Comparison of ENCODE assay signal across 19 cellular contexts in genomic region chr1:183191833-183192232, GRCh38. TPM values are rescaled to one million over a fixed set of nuclear protein-coding genes. Genes with fewer than 3 reads are reported as not detected.
A peak's percentile ranks its signal among the peaks of the same experiment; 100 is the strongest.
DNase-seq lines count a peak whose midpoint lies in the region; ATAC-seq and TF ChIP-seq lines count a peak whose summit lies in the region.
"Had no signal": no experiment of that assay in that cellular context is flagged by ENCODE, and none has a peak within 500 bp of the region (broad histone marks: within the 10 kb centered on the region; RNA-seq: fewer than 3 reads in every experiment).

No MANE protein-coding gene starts in this region.

- peaks cover 0 to 6% (median 0%) of the 10 kb centered on the region in 3 donors for H3K27me3 ChIP-seq in psoas muscle (ENCODE audit: insufficient read depth in 3 of 3, low read length in 2 of 3)
- H3K27me3 ChIP-seq: gastroesophageal sphincter had no signal

- ATAC-seq in esophagus mucosa: peak; percentile 67
- no peak for ATAC-seq in GM21528 (IDR thresholded peaks at IDR 0.05; ENCODE audit: low FRiP score, unreplicated experiment)
- ATAC-seq in activated naive CD8-positive, alpha-beta T cell treated with anti-CD3 and anti-CD28 coated beads, Interleukin-2, amount 50 U/mL, for 24 hours: no peak
- no peak for ATAC-seq in psoas muscle
- ATAC-seq: activated T-helper 17 cell treated with anti-CD3 and anti-CD28 coated beads, Interleukin-2, amount 50 U/mL, for 72 hours; gastroesophageal sphincter; left colon had no signal

- 38 to 54% (median 53%) methylated on average over 1 of the region's 1 CpG for WGBS in psoas muscle, 3 donors

- H3K4me1 ChIP-seq in psoas muscle: no peaks in the 10 kb centered on the region

- H3K27ac ChIP-seq in psoas muscle: no peak overlapping the region
- H3K27ac ChIP-seq: PC-9, skin epidermis had no signal

- intact Hi-C loops in psoas muscle (cut with DNase I): no loop called here

- H3K4me3 ChIP-seq in retinal pigment epithelial cell (ENCODE audit: low read length): no peak overlapping the region
- H3K4me3 ChIP-seq in psoas muscle: no peak overlapping the region
- H3K4me3 ChIP-seq: gastroesophageal sphincter, PC-9, skin epidermis had no signal

- H3K27me3 Mint-ChIP-seq in activated naive CD8-positive, alpha-beta T cell treated with anti-CD3 and anti-CD28 coated beads, Interleukin-2, amount 50 U/mL, for 24 hours: peaks cover 15% of the 10 kb centered on the region

- no peak overlapping the region for H3K27ac Mint-ChIP-seq in activated naive CD8-positive, alpha-beta T cell treated with anti-CD3 and anti-CD28 coated beads, Interleukin-2, amount 50 U/mL, for 24 hours
- H3K27ac Mint-ChIP-seq: activated CD4-positive, alpha-beta T cell treated with anti-CD3 and anti-CD28 coated beads, Interleukin-2, amount 10 ng/mL, durations not matched to agents 7 days and 5 days; activated T-helper 17 cell treated with anti-CD3 and anti-CD28 coated beads, Interleukin-2, amount 50 U/mL, for 72 hours; nephron progenitor cell had no signal

- peaks cover 12% of the 10 kb centered on the region for H3K4me1 Mint-ChIP-seq in activated naive CD8-positive, alpha-beta T cell treated with anti-CD3 and anti-CD28 coated beads, Interleukin-2, amount 50 U/mL, for 24 hours

- H3K4me3 Mint-ChIP-seq in activated naive CD8-positive, alpha-beta T cell treated with anti-CD3 and anti-CD28 coated beads, Interleukin-2, amount 50 U/mL, for 24 hours: no peak overlapping the region
- H3K4me3 Mint-ChIP-seq: activated CD4-positive, alpha-beta T cell treated with anti-CD3 and anti-CD28 coated beads, Interleukin-2, amount 10 ng/mL, durations not matched to agents 7 days and 5 days; activated T-helper 17 cell treated with anti-CD3 and anti-CD28 coated beads, Interleukin-2, amount 50 U/mL, for 72 hours; nephron progenitor cell had no signal

- TF ChIP-seq CTCF in retinal pigment epithelial cell (conservative IDR thresholded peaks at IDR 0.05; ENCODE audit: low read depth, low read length) (no peak), psoas muscle (IDR thresholded peaks at IDR 0.05) (no peak)

- DNase-seq in ELR (ENCODE audit: low read depth): peak; percentile 93
- DNase-seq in RKO (ENCODE audit: low spot score): peak; percentile 64
- peak; percentile 69 for DNase-seq in retinal pigment epithelial cell (ENCODE audit: low read depth)
- DNase-seq in NCI-H1417 (lab: John Stamatoyannopoulos, UW): no peak
- DNase-seq in activated naive CD8-positive, alpha-beta T cell treated with anti-CD3 and anti-CD28 coated beads, Interleukin-2, amount 50 U/mL, for 24 hours: no peak
- no peak for DNase-seq in psoas muscle
- DNase-seq: activated CD4-positive, alpha-beta T cell treated with anti-CD3 and anti-CD28 coated beads, Interleukin-2, amount 10 ng/mL, durations not matched to agents 7 days and 5 days; COR-L47; left colon; MM.1S; NCI-H345; nephron progenitor cell; T-helper 2 cell had no signal

- no peaks in the 10 kb centered on the region for H3K9me3 Mint-ChIP-seq in activated naive CD8-positive, alpha-beta T cell treated with anti-CD3 and anti-CD28 coated beads, Interleukin-2, amount 50 U/mL, for 24 hours
- H3K9me3 Mint-ChIP-seq: activated CD4-positive, alpha-beta T cell treated with anti-CD3 and anti-CD28 coated beads, Interleukin-2, amount 10 ng/mL, durations not matched to agents 7 days and 5 days; activated T-helper 17 cell treated with anti-CD3 and anti-CD28 coated beads, Interleukin-2, amount 50 U/mL, for 72 hours; nephron progenitor cell had no signal

- H3K36me3 Mint-ChIP-seq in activated naive CD8-positive, alpha-beta T cell treated with anti-CD3 and anti-CD28 coated beads, Interleukin-2, amount 50 U/mL, for 24 hours (ENCODE audit: low read depth): no peaks in the 10 kb centered on the region

- no peaks in the 10 kb centered on the region for H3K9me3 ChIP-seq in psoas muscle
- H3K9me3 ChIP-seq: gastroesophageal sphincter had no signal

- no peaks in the 10 kb centered on the region for H3K36me3 ChIP-seq in psoas muscle (ENCODE audit: insufficient read depth in 1 of 2, low read depth in 1 of 2)
- H3K36me3 ChIP-seq: gastroesophageal sphincter had no signal

RNA-seq across cellular contexts. Expression of gene LAMC2, which starts 5.8 kb away (rescaled TPM):
- total RNA-seq in esophagus mucosa: 15.9 TPM
- total RNA-seq in psoas muscle: 1 to 10 TPM in 1 of 4 donors, under 1 TPM in 3; 0.25 to 1.2 (median 0.76) TPM
- polyA plus RNA-seq in psoas muscle: 1 to 10 TPM in 2 of 3 donors, under 1 TPM in 1; 0.99 to 1.3 (median 1.3) TPM

Comparison
In these comparisons a context has a peak if more than half of its experiments do, and no peak if none do; other contexts are left out.
1. DNase-seq: peak in ELR (single experiment), RKO (single experiment) and retinal pigment epithelial cell (single experiment); none in NCI-H1417 (0 of 3), activated naive CD8-positive, alpha-beta T cell treated with anti-CD3 and anti-CD28 coated beads, Interleukin-2, amount 50 U/mL, for 24 hours (single experiment) and psoas muscle (0 of 2).